21 cellular contexts compared by ENCODE assay signal in the genomic region with DNA sequence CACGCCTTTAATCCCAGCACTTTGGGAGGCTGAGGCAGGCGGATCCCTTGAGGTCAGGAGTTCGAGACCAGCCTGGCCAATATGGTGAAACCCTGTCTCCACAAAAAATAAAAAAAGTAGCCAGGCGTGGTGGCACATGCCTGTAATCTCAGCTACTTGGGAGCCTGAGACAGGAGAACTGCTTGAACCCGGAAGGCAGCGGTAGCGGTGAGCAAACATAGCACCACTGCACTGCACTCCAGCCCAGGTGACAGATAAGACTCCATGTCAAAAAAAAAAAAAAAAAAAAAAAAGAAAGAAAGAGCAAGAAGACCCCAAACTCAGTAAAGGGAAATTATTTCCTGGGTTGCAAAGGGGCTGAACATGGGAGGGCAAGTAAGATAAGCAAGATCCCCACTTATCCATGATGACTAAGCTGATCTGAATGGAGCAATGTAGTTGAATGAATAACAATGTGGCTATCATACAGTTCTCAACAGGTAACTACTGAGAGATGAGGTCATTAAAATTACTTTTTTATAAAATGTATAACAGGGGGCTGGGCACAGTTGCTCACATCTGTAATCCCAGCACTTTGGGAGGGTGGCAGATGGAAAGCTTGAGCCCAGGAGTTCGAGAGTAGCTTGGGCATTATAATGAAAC. TPM values are rescaled to one million over a fixed set of nuclear protein-coding genes. Genes with fewer than 3 reads are reported as not detected.
DNase-seq lines count a peak whose midpoint lies in the region; ATAC-seq, FAIRE-seq and TF ChIP-seq lines count a peak whose summit lies in the region.
"Had no signal": no experiment of that assay in that cellular context is flagged by ENCODE, and none has a peak within 500 bp of the region (broad histone marks: within the 10 kb centered on the region; RNA-seq: fewer than 3 reads in every experiment).

No MANE protein-coding gene starts in this region.

- H3K27me3 ChIP-seq in mammary epithelial cell (ENCODE audit: insufficient read depth, low read length), result no peaks in the 10 kb centered on the region
- no peaks in the 10 kb centered on the region for H3K27me3 ChIP-seq in breast epithelium
- no peaks in the 10 kb centered on the region for H3K27me3 ChIP-seq in keratinocyte (ENCODE audit: control insufficient read depth, extremely low read depth, insufficient read depth, low read length)
- no peaks in the 10 kb centered on the region for H3K27me3 ChIP-seq in HepG2 (ENCODE audit: control insufficient read depth in 1 of 2, insufficient read depth in 2 of 2, low read length in 2 of 2)
- H3K27me3 ChIP-seq: Peyer's patch had no signal

- no peak overlapping the region for H3K9ac ChIP-seq in mammary epithelial cell (ENCODE audit: insufficient read depth, low read length)
- no peak overlapping the region for H3K9ac ChIP-seq in keratinocyte (ENCODE audit: control insufficient read depth, extremely low read depth, insufficient read depth, low read length)
- no peak overlapping the region for H3K9ac ChIP-seq in HepG2 (ENCODE audit: insufficient read depth, low read depth, low read length)

- H2AFZ ChIP-seq in mammary epithelial cell (ENCODE audit: low read depth, low read length), result no peak overlapping the region
- no peak overlapping the region for H2AFZ ChIP-seq in keratinocyte (ENCODE audit: control insufficient read depth, low read length)
- H2AFZ ChIP-seq in HepG2 (ENCODE audit: low read length), result no peak overlapping the region

- H3K4me3 ChIP-seq in mammary epithelial cell (replicated peaks in 1 of 3; ENCODE audit: insufficient read depth in 1 of 3, low read depth in 2 of 3, low read length in 3 of 3), result no peak overlapping the region
- no peak overlapping the region for H3K4me3 ChIP-seq in breast epithelium
- no peak overlapping the region for H3K4me3 ChIP-seq in keratinocyte (ENCODE audit: control insufficient read depth in 2 of 3, extremely low read depth in 1 of 3, insufficient read depth in 2 of 3, low read depth in 1 of 3, low read length in 3 of 3)
- no peak overlapping the region for H3K4me3 ChIP-seq in HepG2 (replicated peaks in 1 of 3; ENCODE audit: insufficient read depth in 1 of 3, low read depth in 2 of 3, low read length in 3 of 3)
- H3K4me3 ChIP-seq: A549, Peyer's patch had no signal

- dilution Hi-C loops in mammary epithelial cell (cut with HindIII; ENCODE audit: low sequenced_read_pairs), result no loop called here
- dilution Hi-C loops in keratinocyte (cut with MboI; ENCODE audit: extremely low pct_ligation_motif_present, low sequenced_read_pairs), result no loop called here

- H3K27ac ChIP-seq in mammary epithelial cell (ENCODE audit: insufficient read depth, low read depth, low read length) (no peak overlapping the region), breast epithelium (no peak overlapping the region), keratinocyte (ENCODE audit: control insufficient read depth, insufficient read depth, low read length) (peak overlapping the region; percentile 9), HepG2 (ENCODE audit: extremely low read length, insufficient read depth, low read length) (no peak overlapping the region)
- H3K27ac ChIP-seq: A549, Peyer's patch had no signal

- no peak for TF ChIP-seq RAD21 in HepG2 (CRISPR knock-in tag; IDR thresholded peaks at IDR 0.05)

- 94% methylated on average over 5 of the region's 8 CpGs for WGBS in mammary epithelial cell (ENCODE audit: low coverage, missing lambda C conversion rate)
- WGBS in HepG2 (ENCODE audit: low lambda C conversion rate), result 100% methylated on average over 8 of the region's 8 CpGs

- TF ChIP-seq CTCF in mammary epithelial cell (conservative IDR thresholded peaks at IDR 0.05 in 1 of 2, IDR thresholded peaks at IDR 0.05 in 1 of 2; ENCODE audit: extremely low read depth in 1 of 2, insufficient read depth in 1 of 2, low read depth in 1 of 2, low read length in 2 of 2) (no peak), breast epithelium (IDR thresholded peaks at IDR 0.05) (no peak), keratinocyte (optimal IDR thresholded peaks at IDR 0.05 in 1 of 3, IDR thresholded peaks at IDR 0.05 in 1 of 3, conservative IDR thresholded peaks at IDR 0.05 in 1 of 3; ENCODE audit: extremely low read depth in 1 of 3, insufficient read depth in 2 of 3, low read length in 3 of 3) (no peak), HepG2 (CRISPR knock-in tag; IDR thresholded peaks at IDR 0.05) (no peak)

- no peaks in the 10 kb centered on the region for H3K9me1 ChIP-seq in keratinocyte (ENCODE audit: control insufficient read depth, extremely low read depth, insufficient read depth, low read length)

- BruUV-seq in mammary epithelial cell (replicated peaks; lab: Mats Ljungman, UMichigan) (no TSS peak), HepG2 (replicated peaks; lab: Mats Ljungman, UMichigan) (no TSS peak)

- CTCF ChIA-PET in mammary epithelial cell (lab: Charles Lee; ENCODE audit: low non-redundant PET) (no interaction called here), HepG2 (lab: Yijun Ruan, JAX; ENCODE audit: low intra/inter-chr PET ratio, low total read pairs) (no interaction called here)

- intact Hi-C loops in mammary epithelial cell (cut with micrococcal nuclease) (no loop called here), breast epithelium (cut with DNase I; ENCODE audit: low total_unique reads) (no loop called here), HepG2 (cut with micrococcal nuclease; ENCODE audit: unreplicated experiment) (no loop called here)

- FAIRE-seq in keratinocyte (lab: Jason Lieb, UNC) (no peak), HepG2 (lab: Jason Lieb, UNC) (no peak)
- FAIRE-seq: A549, GM12892 had no signal

- no peaks in the 10 kb centered on the region for H3K9me3 ChIP-seq in mammary epithelial cell (replicated peaks; ENCODE audit: insufficient read depth, low read length)
- H3K9me3 ChIP-seq in breast epithelium, result no peaks in the 10 kb centered on the region
- no peaks in the 10 kb centered on the region for H3K9me3 ChIP-seq in keratinocyte (ENCODE audit: control insufficient read depth, low read depth, low read length)
- no peaks in the 10 kb centered on the region for H3K9me3 ChIP-seq in HepG2 (ENCODE audit: low read length)
- H3K9me3 ChIP-seq: A549, Peyer's patch had no signal

- peaks cover 9% of the 10 kb centered on the region for H3K36me3 ChIP-seq in mammary epithelial cell (ENCODE audit: insufficient read depth, low read length)
- H3K36me3 ChIP-seq in breast epithelium, result no peaks in the 10 kb centered on the region
- peaks cover 5 to 12% of the 10 kb centered on the region in 2 experiments for H3K36me3 ChIP-seq in keratinocyte (ENCODE audit: control insufficient read depth in 2 of 2, extremely low read depth in 1 of 2, insufficient read depth in 2 of 2, low read length in 2 of 2)
- H3K36me3 ChIP-seq in HepG2 (replicated peaks in 1 of 2; ENCODE audit: control insufficient read depth in 1 of 2, insufficient read depth in 2 of 2, low read length in 2 of 2), result peaks cover 10 to 47% of the 10 kb centered on the region in 2 experiments; a peak in 4 of 5 replicates

- H3K4me2 ChIP-seq in mammary epithelial cell (ENCODE audit: insufficient read depth, low read depth, low read length) (no peak overlapping the region), keratinocyte (ENCODE audit: control insufficient read depth, extremely low read depth, insufficient read depth, low read depth, low read length) (no peak overlapping the region), HepG2 (ENCODE audit: low read depth, low read length) (no peak overlapping the region)
- H3K4me2 ChIP-seq: A549 had no signal

- TF ChIP-seq POLR2A in breast epithelium (IDR thresholded peaks at IDR 0.05) (no peak), HepG2 (IDR thresholded peaks at IDR 0.05; ENCODE audit: insufficient read depth in 1 of 2, low read depth in 2 of 2, low read length in 2 of 2) (no peak)

- ATAC-seq in HepG2 (no peak), GM21515 (IDR thresholded peaks at IDR 0.05; ENCODE audit: unreplicated experiment) (no peak), GM18520 (IDR thresholded peaks at IDR 0.05; ENCODE audit: unreplicated experiment) (no peak)
- ATAC-seq: A549 had no signal

- H4K20me1 ChIP-seq in mammary epithelial cell (ENCODE audit: insufficient read depth, low read length) (no peaks in the 10 kb centered on the region), keratinocyte (ENCODE audit: control insufficient read depth, extremely low read depth, insufficient read depth, low read length) (no peaks in the 10 kb centered on the region), HepG2 (ENCODE audit: insufficient read depth, low read length) (no peaks in the 10 kb centered on the region)

- H3K4me1 ChIP-seq in mammary epithelial cell (ENCODE audit: insufficient read depth, low read length) (peaks cover 7% of the 10 kb centered on the region), breast epithelium (no peaks in the 10 kb centered on the region), keratinocyte (ENCODE audit: control insufficient read depth, extremely low read depth, insufficient read depth, low read length) (peaks cover 14% of the 10 kb centered on the region), HepG2 (ENCODE audit: insufficient read depth, low read length) (peaks cover 8% of the 10 kb centered on the region; the same call in 1 of the 2 replicates)
- H3K4me1 ChIP-seq: A549, Peyer's patch had no signal

- POLR2A ChIA-PET in HepG2 (lab: Yijun Ruan, JAX), result no interaction called here

- TF ChIP-seq EP300 in HepG2 (IDR thresholded peaks at IDR 0.05; ENCODE audit: low read depth in 2 of 2, low read length in 2 of 2) (no peak), HepG2 (CRISPR knock-in tag; IDR thresholded peaks at IDR 0.05; ENCODE audit: borderline replicate concordance) (no peak)

- H3K79me2 ChIP-seq in mammary epithelial cell (ENCODE audit: insufficient read depth, low read length) (peaks cover 5% of the 10 kb centered on the region), keratinocyte (ENCODE audit: control insufficient read depth, insufficient read depth, low read length) (peaks cover 2% of the 10 kb centered on the region), HepG2 (ENCODE audit: insufficient read depth, low read length) (no peaks in the 10 kb centered on the region)

- in situ Hi-C loops in mammary epithelial cell (cut with MboI; ENCODE audit: low sequenced_read_pairs in 2 of 2), result no loop called here
- in situ Hi-C loops in HepG2 (cut with HindIII; ENCODE audit: extremely low pct_ligation_motif_present, low pct_unique_long_range_greater_than_20kb), result no loop called here

- DNase-seq in mammary epithelial cell (peak; percentile 64), breast epithelium (ENCODE audit: low spot score in 2 of 2) (no peak), amniotic epithelial cell (ENCODE audit: low read depth) (peak; percentile 21), keratinocyte (ENCODE audit: low read depth, low spot score) (peak; percentile 23), HepG2 (ENCODE audit: low spot score) (no peak), cortex of kidney (lab: John Stamatoyannopoulos, UW) (no peak)
- DNase-seq: Calu3, DMS79, GDM1, H9, Karpas-422, NCI-H1417, NCI-H2029, NCI-H2171 treated with DMSO at 0.1 percent for 48 hours, NCI-H510A, NCI-H82, Peyer's patch had no signal

RNA-seq across cellular contexts. Expression of a gene that starts 46.0 kb away (rescaled TPM):
- total RNA-seq in mammary epithelial cell (10 to 100 TPM; 33.3 to 40.8 TPM), breast epithelium (10 to 100 TPM; 24.6 to 32.5 (median 28.7) TPM), HepG2 (2016; rRNA removed; fragmentation: Illumina TruSeq; extraction: Trizol) (19.3 and 19.6 TPM in 2 replicates)
- polyA plus RNA-seq in mammary epithelial cell (19.5 TPM), keratinocyte (10.1 to 17.4 TPM (median 10.2 TPM) in 3 replicates), HepG2 (2011; rRNA removed) (8.2 and 8.5 TPM in 2 replicates)
- polyA minus RNA-seq in mammary epithelial cell (27.2 TPM), keratinocyte (14.2 to 32.1 TPM (median 15.0 TPM) in 3 replicates)
- 5.5 TPM for polyA plus RNA-seq in keratinocyte (2011; ENCODE audit: low read depth)
- 10.4 and 13.4 TPM in 2 replicates for polyA plus RNA-seq in keratinocyte (2011; cell fraction: cytosol; rRNA removed)
- polyA plus RNA-seq in keratinocyte (2011; cell fraction: nucleus; rRNA removed), result 11.7 and 13.6 TPM in 2 replicates
- 11.8 and 23.2 TPM in 2 replicates for polyA plus RNA-seq in keratinocyte (2012; ENCODE audit: low replicate concordance)
- 19.0 TPM for polyA minus RNA-seq in keratinocyte (2011; cell fraction: cytosol; rRNA and poly(A)+ RNA removed)
- polyA minus RNA-seq in keratinocyte (2011; cell fraction: nucleus; rRNA and poly(A)+ RNA removed), result 11.0 and 12.3 TPM in 2 replicates
- total RNA-seq in HepG2 (2016; cell fraction: cytosol; rRNA removed; fragmentation: Illumina TruSeq; extraction: Trizol; ENCODE audit: low read depth), result 4.0 and 4.1 TPM in 2 replicates
- total RNA-seq in HepG2 (2016; cell fraction: insoluble cytoplasmic fraction; rRNA removed; fragmentation: Illumina TruSeq; extraction: Trizol), result 15.8 and 19.9 TPM in 2 replicates
- 21.6 and 22.6 TPM in 2 replicates for total RNA-seq in HepG2 (2016; cell fraction: membrane; rRNA removed; fragmentation: Illumina TruSeq; extraction: Trizol)
- total RNA-seq in HepG2 (2016; cell fraction: nucleus; rRNA removed; fragmentation: Illumina TruSeq; extraction: Trizol), result 15.0 and 17.5 TPM in 2 replicates
- polyA plus RNA-seq in HepG2 (2011; cell fraction: cytosol; rRNA removed), result 8.8 and 9.8 TPM in 2 replicates
- polyA plus RNA-seq in HepG2 (2011; cell fraction: nucleus; rRNA removed), result 10.4 and 11.9 TPM in 2 replicates
- 9.6 and 10.5 TPM in 2 replicates for polyA plus RNA-seq in HepG2 (2012)
- 3.9 and 4.1 TPM in 2 replicates for polyA plus RNA-seq in HepG2 (2016; cell fraction: cytosol; fragmentation: Illumina TruSeq; extraction: Trizol; ENCODE audit: low read depth)
- polyA plus RNA-seq in HepG2 (2016; cell fraction: insoluble cytoplasmic fraction; fragmentation: Illumina TruSeq; extraction: Trizol; ENCODE audit: low read depth), result 20.7 and 23.7 TPM in 2 replicates
- polyA plus RNA-seq in HepG2 (2016; cell fraction: membrane; fragmentation: Illumina TruSeq; extraction: Trizol; ENCODE audit: low read depth), result 17.3 and 19.5 TPM in 2 replicates
- polyA plus RNA-seq in HepG2 (2016; cell fraction: nucleus; fragmentation: Illumina TruSeq; extraction: Trizol; ENCODE audit: insufficient read depth, low read depth), result 21.7 and 22.1 TPM in 2 replicates
- polyA minus RNA-seq in HepG2 (2011; rRNA and poly(A)+ RNA removed; ENCODE audit: low replicate concordance), result 23.7 and 28.7 TPM in 2 replicates
- 9.1 and 9.2 TPM in 2 replicates for polyA minus RNA-seq in HepG2 (2011; cell fraction: cytosol; rRNA and poly(A)+ RNA removed)
- 30.8 and 31.5 TPM in 2 replicates for polyA minus RNA-seq in HepG2 (2011; cell fraction: nucleus; rRNA and poly(A)+ RNA removed)

RNA-seq across cellular contexts. Expression of a gene that starts 52.0 kb away (rescaled TPM):
- total RNA-seq in mammary epithelial cell (100 to 1,000 TPM in 1 of 2 donors, 10 to 100 TPM in 1; 38.0 to 185 TPM), breast epithelium (10 to 100 TPM; 34.2 to 80.6 (median 40.0) TPM), HepG2 (2016; rRNA removed; fragmentation: Illumina TruSeq; extraction: Trizol) (111 and 269 TPM in 2 replicates)
- polyA plus RNA-seq in mammary epithelial cell (132 TPM), keratinocyte (71.1 to 156 TPM (median 143 TPM) in 3 replicates), HepG2 (2011; rRNA removed) (47.6 and 55.4 TPM in 2 replicates)
- polyA minus RNA-seq in mammary epithelial cell (109 TPM), keratinocyte (10.5 to 43.9 TPM (median 12.8 TPM) in 3 replicates)
- 252 TPM for polyA plus RNA-seq in keratinocyte (2011; ENCODE audit: low read depth)
- polyA plus RNA-seq in keratinocyte (2011; cell fraction: cytosol; rRNA removed), result 130 and 172 TPM in 2 replicates
- 119 and 134 TPM in 2 replicates for polyA plus RNA-seq in keratinocyte (2011; cell fraction: nucleus; rRNA removed)
- polyA plus RNA-seq in keratinocyte (2012; ENCODE audit: low replicate concordance), result 155 and 156 TPM in 2 replicates
- polyA minus RNA-seq in keratinocyte (2011; cell fraction: cytosol; rRNA and poly(A)+ RNA removed), result 34.1 TPM
- 10.1 and 17.4 TPM in 2 replicates for polyA minus RNA-seq in keratinocyte (2011; cell fraction: nucleus; rRNA and poly(A)+ RNA removed)
- 69.4 and 76.3 TPM in 2 replicates for total RNA-seq in HepG2 (2016; cell fraction: cytosol; rRNA removed; fragmentation: Illumina TruSeq; extraction: Trizol; ENCODE audit: low read depth)
- total RNA-seq in HepG2 (2016; cell fraction: insoluble cytoplasmic fraction; rRNA removed; fragmentation: Illumina TruSeq; extraction: Trizol), result 107 and 262 TPM in 2 replicates
- total RNA-seq in HepG2 (2016; cell fraction: membrane; rRNA removed; fragmentation: Illumina TruSeq; extraction: Trizol), result 72.9 and 73.6 TPM in 2 replicates
- total RNA-seq in HepG2 (2016; cell fraction: nucleus; rRNA removed; fragmentation: Illumina TruSeq; extraction: Trizol), result 161 and 173 TPM in 2 replicates
- 45.7 and 62.4 TPM in 2 replicates for polyA plus RNA-seq in HepG2 (2011; cell fraction: cytosol; rRNA removed)
- polyA plus RNA-seq in HepG2 (2011; cell fraction: nucleus; rRNA removed), result 15.5 and 21.5 TPM in 2 replicates
- 75.8 and 112 TPM in 2 replicates for polyA plus RNA-seq in HepG2 (2012)
- 49.9 and 54.5 TPM in 2 replicates for polyA plus RNA-seq in HepG2 (2016; cell fraction: cytosol; fragmentation: Illumina TruSeq; extraction: Trizol; ENCODE audit: low read depth)
- polyA plus RNA-seq in HepG2 (2016; cell fraction: insoluble cytoplasmic fraction; fragmentation: Illumina TruSeq; extraction: Trizol; ENCODE audit: low read depth), result 114 and 115 TPM in 2 replicates
- polyA plus RNA-seq in HepG2 (2016; cell fraction: membrane; fragmentation: Illumina TruSeq; extraction: Trizol; ENCODE audit: low read depth), result 56.5 and 56.9 TPM in 2 replicates
- polyA plus RNA-seq in HepG2 (2016; cell fraction: nucleus; fragmentation: Illumina TruSeq; extraction: Trizol; ENCODE audit: insufficient read depth, low read depth), result 280 and 295 TPM in 2 replicates
- polyA minus RNA-seq in HepG2 (2011; rRNA and poly(A)+ RNA removed; ENCODE audit: low replicate concordance), result 5.1 and 7.1 TPM in 2 replicates
- 15.4 and 17.7 TPM in 2 replicates for polyA minus RNA-seq in HepG2 (2011; cell fraction: cytosol; rRNA and poly(A)+ RNA removed)
- 16.2 and 19.4 TPM in 2 replicates for polyA minus RNA-seq in HepG2 (2011; cell fraction: nucleus; rRNA and poly(A)+ RNA removed)

Comparison
In these comparisons a context has a peak if more than half of its experiments do, and no peak if none do; other contexts are left out.
1. DNase-seq: peak in mammary epithelial cell (single experiment), amniotic epithelial cell (single experiment) and keratinocyte (single experiment); none in breast epithelium (0 of 2), HepG2 (single experiment) and cortex of kidney (single experiment).